In the genomic region with DNA sequence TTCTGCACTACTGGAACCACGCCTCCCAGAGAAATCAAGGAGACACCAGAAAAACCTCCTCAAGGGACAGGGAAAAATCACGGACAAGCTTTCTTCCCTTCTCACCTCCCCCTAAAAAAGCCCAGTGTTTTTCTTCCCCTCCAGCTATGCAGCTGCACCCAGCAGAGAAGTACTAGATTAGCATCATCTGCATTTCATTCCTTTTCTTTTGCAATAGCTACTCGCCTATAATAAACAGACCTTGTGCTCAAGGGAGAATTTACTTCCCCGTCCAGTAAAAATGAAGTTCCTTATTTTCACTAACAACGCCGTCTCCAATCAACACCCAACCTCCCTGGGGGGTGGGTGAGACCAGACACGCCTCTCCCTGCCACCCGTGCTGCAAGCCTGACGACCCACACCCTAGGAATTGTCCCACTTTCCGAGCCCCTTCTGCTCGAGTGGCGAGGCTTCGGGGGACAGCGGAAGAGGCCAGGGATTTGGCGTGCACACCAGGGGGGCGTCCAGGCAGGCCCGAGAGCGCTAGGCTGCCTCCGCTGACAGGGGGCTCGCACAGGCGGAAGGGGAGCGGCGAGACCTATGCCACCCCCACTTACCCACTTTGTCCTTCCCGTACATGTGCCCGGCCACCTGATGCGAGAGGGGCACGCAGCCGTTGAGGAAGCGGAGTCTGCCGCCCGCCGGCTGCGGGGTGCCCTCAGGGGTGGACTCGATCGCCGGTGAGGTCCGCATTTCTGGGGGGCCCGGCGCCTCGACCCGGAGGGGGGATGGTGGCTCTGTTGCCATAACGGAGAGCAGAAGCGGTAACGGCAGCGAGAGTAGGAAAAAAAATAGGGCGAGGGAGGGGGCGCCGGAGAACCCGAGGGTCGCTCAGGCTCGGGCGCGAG, we compare ENCODE assay signal across 8 cellular contexts. TPM values are rescaled to one million over a fixed set of nuclear protein-coding genes. Genes with fewer than 3 reads are reported as not detected.
DNase-seq lines count a peak whose midpoint lies in the region; ATAC-seq, FAIRE-seq and TF ChIP-seq lines count a peak whose summit lies in the region.

No MANE protein-coding gene starts in this region.

- intact Hi-C loops in activated naive CD4-positive, alpha-beta T cell treated with anti-CD3 and anti-CD28 coated beads for 36 hours (cut with micrococcal nuclease) = loop anchor here (1.0 to 5.0 kb wide), 6 partner anchors 30 to 1906 kb away; a partner anchor contains a TSS
- intact Hi-C loops in transverse colon (cut with DNase I; ENCODE audit: low total_unique reads) = no loop called here

- no peaks in the 10 kb centered on the region for H3K27me3 ChIP-seq in transverse colon

- H3K27ac ChIP-seq in transverse colon = peak overlapping the region; percentile 92 to 99 (median 99)

- DNase-seq in NCI-H1417 (lab: John Stamatoyannopoulos, UW) (peak in 2 of 3 experiments; percentile 60 to 67), NCI-H1417 treated with DMSO at 0.1 percent for 48 hours (lab: John Stamatoyannopoulos, UW) (no peak), RCC 7860 (ENCODE audit: low spot score) (peak; percentile 32), foreskin melanocyte (peak; percentile 67), transverse colon (peak; percentile 69)
- peak; percentile 41 for DNase-seq in activated naive CD4-positive, alpha-beta T cell treated with anti-CD3 and anti-CD28 coated beads for 36 hours

- no peak for FAIRE-seq in RCC 7860 (lab: Jason Lieb, UNC)

- H3K9me3 Mint-ChIP-seq in activated naive CD4-positive, alpha-beta T cell treated with anti-CD3 and anti-CD28 coated beads for 36 hours = no peaks in the 10 kb centered on the region
- H3K9me3 Mint-ChIP-seq in nephron = no peaks in the 10 kb centered on the region

- H3K36me3 Mint-ChIP-seq in activated naive CD4-positive, alpha-beta T cell treated with anti-CD3 and anti-CD28 coated beads for 36 hours (ENCODE audit: low read depth) = peaks cover 12% of the 10 kb centered on the region
- no peaks in the 10 kb centered on the region for H3K36me3 Mint-ChIP-seq in nephron (ENCODE audit: low read depth)

- H3K9me3 ChIP-seq in transverse colon = no peaks in the 10 kb centered on the region

- TF ChIP-seq POLR2A in transverse colon (IDR thresholded peaks at IDR 0.05) = peak; percentile 54

- TF ChIP-seq CTCF in nephron (IDR thresholded peaks at IDR 0.05; ENCODE audit: unreplicated experiment in 3 of 3) (no peak), transverse colon (IDR thresholded peaks at IDR 0.05) (peak in 1 of 5 experiments; percentile 16)

- H3K4me1 ChIP-seq in transverse colon = peaks cover 11 to 52% (median 24%) of the 10 kb centered on the region in 4 donors

- TF ChIP-seq EP300 in transverse colon (IDR thresholded peaks at IDR 0.05; ENCODE audit: low read depth) = no peak

- H3K27ac Mint-ChIP-seq in activated naive CD4-positive, alpha-beta T cell treated with anti-CD3 and anti-CD28 coated beads for 36 hours = peak overlapping the region; percentile 89
- H3K27ac Mint-ChIP-seq in nephron = peak overlapping the region; percentile 74 to 94 (median 92)

- H3K4me1 Mint-ChIP-seq in activated naive CD4-positive, alpha-beta T cell treated with anti-CD3 and anti-CD28 coated beads for 36 hours (ENCODE audit: low read depth) = peaks cover 30% of the 10 kb centered on the region
- H3K4me1 Mint-ChIP-seq in nephron = peaks cover 25% of the 10 kb centered on the region

- H3K4me3 ChIP-seq in transverse colon = peak overlapping the region; percentile 48 to 86 (median 76)

- no peaks in the 10 kb centered on the region for H3K27me3 Mint-ChIP-seq in activated naive CD4-positive, alpha-beta T cell treated with anti-CD3 and anti-CD28 coated beads for 36 hours (ENCODE audit: low read depth)
- H3K27me3 Mint-ChIP-seq in nephron (ENCODE audit: low read depth) = peaks cover 8% of the 10 kb centered on the region

- WGBS in transverse colon (ENCODE audit: low coverage in 1 of 2), 2 donors = 0 to 1% methylated on average over 6 to 29 of the region's 53 CpGs

- peak; percentile 14 for ATAC-seq in HG02943 (IDR thresholded peaks at IDR 0.05; ENCODE audit: low read depth, unreplicated experiment)

- H3K36me3 ChIP-seq in transverse colon = no peaks in the 10 kb centered on the region

- peak overlapping the region; percentile 96 for H3K4me3 Mint-ChIP-seq in activated naive CD4-positive, alpha-beta T cell treated with anti-CD3 and anti-CD28 coated beads for 36 hours
- peak overlapping the region; percentile 98 to 100 (median 100) for H3K4me3 Mint-ChIP-seq in nephron

- in situ Hi-C loops in transverse colon (cut with MboI; ENCODE audit: low pct_ligation_motif_present in 1 of 4, low pct_unique_long_range_greater_than_20kb in 1 of 4, low sequenced_read_pairs in 3 of 4) = no loop called here

- CTCF ChIA-PET in activated naive CD4-positive, alpha-beta T cell treated with anti-CD3 and anti-CD28 coated beads for 36 hours (lab: Charles Lee) = interaction anchor here (0.8 kb wide), 1 partner anchor 10 kb away, joined by 3 read pairs; no protein-coding TSS in a partner anchor

RNA-seq across cellular contexts. Expression of a gene that starts 0.6 kb away (rescaled TPM):
- total RNA-seq in activated naive CD4-positive, alpha-beta T cell treated with anti-CD3 and anti-CD28 coated beads for 36 hours = 1 to 10 TPM; 5.6 TPM
- 10 to 100 TPM in 3 of 4 donors, 1 to 10 TPM in 1; 2.6 to 17.1 (median 12.9) TPM for total RNA-seq in transverse colon

RNA-seq across cellular contexts. Expression of a gene that starts 1.9 kb away (rescaled TPM):
- 10 to 100 TPM; 52.7 to 55.0 TPM for total RNA-seq in activated naive CD4-positive, alpha-beta T cell treated with anti-CD3 and anti-CD28 coated beads for 36 hours
- 10 to 100 TPM in 3 of 4 donors, 1 to 10 TPM in 1; 3.7 to 32.2 (median 28.1) TPM for total RNA-seq in transverse colon
